Comparison of ENCODE assay signal across 8 cellular contexts in the genomic region with DNA sequence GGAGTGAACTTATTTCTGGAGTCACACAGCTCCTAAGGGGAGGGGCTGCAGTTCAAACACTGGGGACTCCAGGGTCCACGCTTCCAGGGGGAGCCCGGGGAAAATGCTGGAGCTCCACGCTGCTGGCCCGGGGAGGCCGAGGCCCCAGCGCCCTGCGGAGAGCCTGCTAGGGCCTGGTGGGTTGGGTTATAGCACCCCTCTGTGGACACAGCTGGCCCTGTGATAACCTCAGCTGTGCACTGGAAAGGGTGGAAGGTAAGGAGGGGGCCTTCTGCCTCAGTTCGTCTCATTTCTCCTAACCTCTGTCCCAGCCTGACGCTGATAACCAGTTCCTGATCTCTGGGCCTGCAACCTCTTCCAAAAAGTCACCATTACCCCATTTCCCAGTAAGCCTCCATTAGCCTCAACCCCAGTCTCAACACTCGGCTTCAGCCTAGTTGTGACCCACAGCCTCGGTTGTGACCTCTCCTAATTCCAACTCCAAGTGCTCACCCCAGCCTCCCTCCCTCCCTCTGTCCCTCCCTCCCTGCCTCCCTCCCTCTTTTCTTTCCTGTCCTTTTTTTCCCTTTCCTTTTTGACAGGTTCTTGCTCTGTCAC. TPM values are rescaled to one million over a fixed set of nuclear protein-coding genes. Genes with fewer than 3 reads are reported as not detected.
DNase-seq lines count a peak whose midpoint lies in the region; ATAC-seq and TF ChIP-seq lines count a peak whose summit lies in the region.

No MANE protein-coding gene starts in this region.

- H3K36me3 ChIP-seq in H7 (replicated peaks; ENCODE audit: control insufficient read depth, insufficient read depth, low read length) (no peaks in the 10 kb centered on the region), SU-DHL-6 (ENCODE audit: low read length) (no peaks in the 10 kb centered on the region)

- no peaks in the 10 kb centered on the region for H3K9me3 ChIP-seq in SU-DHL-6 (ENCODE audit: insufficient read depth, low read length)

- H3K4me2 ChIP-seq in SU-DHL-6 (ENCODE audit: low read depth, low read length, poor library complexity, severe bottlenecking): no peak overlapping the region

- TF ChIP-seq CTCF in C4-2B (conservative IDR thresholded peaks at IDR 0.05) (peak; percentile 76), SU-DHL-6 (IDR thresholded peaks at IDR 0.05; ENCODE audit: insufficient read depth, low read length, poor library complexity, severe bottlenecking) (peak; percentile 34), cardiac fibroblast (IDR thresholded peaks at IDR 0.05; ENCODE audit: low read depth, low read length) (peak; percentile 80)

- no peaks in the 10 kb centered on the region for H3K79me2 ChIP-seq in SU-DHL-6 (ENCODE audit: insufficient read depth, low read length)

- no peaks in the 10 kb centered on the region for H4K20me1 ChIP-seq in SU-DHL-6 (ENCODE audit: low read depth, low read length)

- no peak overlapping the region for H3K4me3 ChIP-seq in H7 (ENCODE audit: insufficient read depth, low read depth, low read length)
- no peak overlapping the region for H3K4me3 ChIP-seq in SU-DHL-6 (ENCODE audit: insufficient read depth, low read length, poor library complexity, severe bottlenecking)
- H3K4me3 ChIP-seq in cardiac fibroblast (replicated peaks in 1 of 2; ENCODE audit: low read depth in 2 of 2, low read length in 2 of 2): no peak overlapping the region

- H3K9me2 ChIP-seq in SU-DHL-6 (replicated peaks; ENCODE audit: insufficient read depth, low read length): no peaks in the 10 kb centered on the region

- H3F3A ChIP-seq in SU-DHL-6 (ENCODE audit: insufficient read depth): no peaks in the 10 kb centered on the region

- H3K9ac ChIP-seq in SU-DHL-6 (ENCODE audit: low read length): no peak overlapping the region

- H3K27ac ChIP-seq in C4-2B (no peak overlapping the region), SU-DHL-6 (ENCODE audit: low read depth, low read length) (no peak overlapping the region)

- DNase-seq in H7: peak; percentile 92
- DNase-seq in cardiac fibroblast (ENCODE audit: low read depth in 2 of 2): peak; percentile 68 to 70
- peak; percentile 42 for DNase-seq in kidney glomerular epithelial cell (lab: John Stamatoyannopoulos, UW)
- peak; percentile 26 to 39 for DNase-seq in stimulated activated CD4-positive, alpha-beta T cell treated with anti-CD3 and anti-CD28 coated beads, Interleukin-4, amount 100 ng/mL, for 4 hours
- no peak for DNase-seq in GF-D8 (lab: John Stamatoyannopoulos, UW)

- ATAC-seq in HG02642 (IDR thresholded peaks at IDR 0.05; ENCODE audit: poor library complexity, unreplicated experiment): no peak

- H3K27me3 ChIP-seq in H7 (ENCODE audit: control insufficient read depth, insufficient read depth, low read length): peaks cover 1% of the 10 kb centered on the region; the same call in 1 of the 2 replicates
- H3K27me3 ChIP-seq in SU-DHL-6 (ENCODE audit: low read length): no peaks in the 10 kb centered on the region

- H2AFZ ChIP-seq in SU-DHL-6 (ENCODE audit: low read depth, low read length, severe bottlenecking): no peak overlapping the region

RNA-seq across cellular contexts. Expression of a gene that starts 7.1 kb away (rescaled TPM):
- total RNA-seq in H7 (2014; rRNA removed; shearing (Covaris generic)): 26.9 and 47.4 TPM in 2 replicates

RNA-seq across cellular contexts. Expression of a gene that starts 13.4 kb away (rescaled TPM):
- total RNA-seq in H7 (2014; rRNA removed; shearing (Covaris generic)): 0.45 and 1.9 TPM in 2 replicates
